Comparison of ENCODE assay signal across 38 cellular contexts in genomic region chr1:15129944-15130343, GRCh38. TPM values are rescaled to one million over a fixed set of nuclear protein-coding genes. Genes with fewer than 3 reads are reported as not detected.
"Had no signal": no experiment of that assay in that cellular context is flagged by ENCODE, and none has a peak within 500 bp of the region (broad histone marks: within the 10 kb centered on the region; RNA-seq: fewer than 3 reads in every experiment).

No MANE protein-coding gene starts in this region.

- H3K36me3 Mint-ChIP-seq: activated naive CD4-positive, alpha-beta T cell treated with anti-CD3 and anti-CD28 coated beads, Interleukin-2, amount 10 ng/mL, durations not matched to agents 7 days and 5 days; activated naive CD4-positive, alpha-beta T cell treated with anti-CD3 and anti-CD28 coated beads, Interleukin-2, amount 50 U/mL, for 24 hours; activated naive CD4-positive, alpha-beta T cell treated with anti-CD3 and anti-CD28 coated beads, Interleukin-2, amount 50 U/mL, for 72 hours; activated naive CD8-positive, alpha-beta T cell; activated naive CD8-positive, alpha-beta T cell treated with anti-CD3 and anti-CD28 coated beads for 36 hours; activated naive CD8-positive, alpha-beta T cell treated with anti-CD3 and anti-CD28 coated beads, Interleukin-2, amount 10 ng/mL, durations not matched to agents 7 days and 5 days had no signal

- H3K4me1 Mint-ChIP-seq: activated naive CD4-positive, alpha-beta T cell treated with anti-CD3 and anti-CD28 coated beads, Interleukin-2, amount 10 ng/mL, durations not matched to agents 7 days and 5 days; activated naive CD4-positive, alpha-beta T cell treated with anti-CD3 and anti-CD28 coated beads, Interleukin-2, amount 50 U/mL, for 24 hours; activated naive CD8-positive, alpha-beta T cell treated with anti-CD3 and anti-CD28 coated beads for 36 hours; activated naive CD8-positive, alpha-beta T cell treated with anti-CD3 and anti-CD28 coated beads, Interleukin-2, amount 10 ng/mL, durations not matched to agents 7 days and 5 days; activated naive CD8-positive, alpha-beta T cell treated with anti-CD3 and anti-CD28 coated beads, Interleukin-2, amount 50 U/mL, for 24 hours; activated T-helper 17 cell treated with anti-CD3 and anti-CD28 coated beads, Interleukin-2, amount 50 U/mL, for 72 hours; brain; central memory CD8-positive, alpha-beta T cell had no signal

- H3K4me3 ChIP-seq: adrenal gland, ascending aorta, body of pancreas, breast epithelium, cardiac muscle cell had no signal

- H3K9me3 Mint-ChIP-seq: activated naive CD4-positive, alpha-beta T cell treated with anti-CD3 and anti-CD28 coated beads, Interleukin-2, amount 10 ng/mL, durations not matched to agents 7 days and 5 days; activated naive CD4-positive, alpha-beta T cell treated with anti-CD3 and anti-CD28 coated beads, Interleukin-2, amount 50 U/mL, for 24 hours; activated naive CD4-positive, alpha-beta T cell treated with anti-CD3 and anti-CD28 coated beads, Interleukin-2, amount 50 U/mL, for 72 hours; activated naive CD8-positive, alpha-beta T cell treated with anti-CD3 and anti-CD28 coated beads, Interleukin-2, amount 10 ng/mL, durations not matched to agents 7 days and 5 days; activated naive CD8-positive, alpha-beta T cell treated with anti-CD3 and anti-CD28 coated beads, Interleukin-2, amount 50 U/mL, for 24 hours; activated T-cell treated with anti-CD3 and anti-CD28 coated beads, Interleukin-2, amount 50 U/mL, for 24 hours; activated T-cell treated with anti-CD3 and anti-CD28 coated beads, Interleukin-2, amount 50 U/mL, for 72 hours; activated T-helper 1 cell treated with anti-CD3 and anti-CD28 coated beads, Interleukin-12 subunit alpha, Interleukin-12 subunit beta, Interleukin-2, Interleukin-4 antibody, amounts not matched to agents 30 ng/mL and 10 ng/mL and 1 ng/mL, durations not matched to agents 14 hours and 24 hours and 36 hours; activated T-helper 17 cell treated with anti-CD3 and anti-CD28 coated beads, Interleukin-2, amount 50 U/mL, for 72 hours; activated T-helper 2 cell treated with anti-CD3 and anti-CD28 coated beads, Interferon-gamma antibody, Interleukin-2, Interleukin-4, amounts not matched to agents 10 μg/mL and 5 μg/mL and 100 μg/mL, durations not matched to agents 14 hours and 24 hours and 36 hours; central memory CD8-positive, alpha-beta T cell had no signal

- H3K27ac ChIP-seq: adrenal gland, ascending aorta, brain microvascular endothelial cell, breast epithelium, cardiac muscle cell had no signal

- DNase-seq: activated effector memory CD4-positive, alpha-beta T cell treated with anti-CD3 and anti-CD28 coated beads, Interleukin-2, amount 50 U/mL, for 16 hours; activated effector memory CD4-positive, alpha-beta T cell treated with Interleukin-2 at 50 U/mL for 16 hours; activated gamma-delta T cell; activated gamma-delta T cell treated with Interleukin-2 at 50 U/mL for 16 hours; activated naive CD4-positive, alpha-beta T cell; activated naive CD4-positive, alpha-beta T cell treated with anti-CD3 and anti-CD28 coated beads for 36 hours; activated naive CD4-positive, alpha-beta T cell treated with anti-CD3 and anti-CD28 coated beads, Interleukin-2, amount 10 ng/mL, durations not matched to agents 7 days and 5 days; activated naive CD4-positive, alpha-beta T cell treated with anti-CD3 and anti-CD28 coated beads, Interleukin-2, amount 50 U/mL, for 16 hours; activated naive CD4-positive, alpha-beta T cell treated with Interleukin-2 at 50 U/mL for 16 hours; activated naive CD8-positive, alpha-beta T cell treated with anti-CD3 and anti-CD28 coated beads for 36 hours; activated naive CD8-positive, alpha-beta T cell treated with anti-CD3 and anti-CD28 coated beads, Interleukin-2, amount 10 ng/mL, durations not matched to agents 7 days and 5 days; activated naive CD8-positive, alpha-beta T cell treated with anti-CD3 and anti-CD28 coated beads, Interleukin-2, amount 50 U/mL, for 24 hours; activated T-cell treated with anti-CD3 and anti-CD28 coated beads, Interleukin-2, amount 50 U/mL, for 1 hour; activated T-cell treated with anti-CD3 and anti-CD28 coated beads, Interleukin-2, amount 50 U/mL, for 24 hours; activated T-cell treated with anti-CD3 and anti-CD28 coated beads, Interleukin-2, amount 50 U/mL, for 4 hours; activated T-cell treated with anti-CD3 and anti-CD28 coated beads, Interleukin-2, amount 50 U/mL, for 48 hours; activated T-cell treated with anti-CD3 and anti-CD28 coated beads, Interleukin-2, amount 50 U/mL, for 72 hours; adrenal gland; amniotic stem cell; amygdala; anterior cingulate cortex; aorta; body of pancreas; brain microvascular endothelial cell; caudate nucleus; central memory CD4-positive, alpha-beta T cell; cerebellar nuclear complex had no signal

- ATAC-seq: activated naive CD4-positive, alpha-beta T cell treated with anti-CD3 and anti-CD28 coated beads, Interleukin-2, amount 50 U/mL, for 72 hours; activated naive CD8-positive, alpha-beta T cell treated with anti-CD3 and anti-CD28 coated beads, Interleukin-2, amount 50 U/mL, for 24 hours; activated T-cell treated with anti-CD3 and anti-CD28 coated beads, Interleukin-2, amount 50 U/mL, for 4 hours; activated T-cell treated with anti-CD3 and anti-CD28 coated beads, Interleukin-2, amount 50 U/mL, for 72 hours; activated T-helper 17 cell treated with anti-CD3 and anti-CD28 coated beads, Interleukin-2, amount 50 U/mL, for 72 hours; body of pancreas had no signal

- H3K27ac Mint-ChIP-seq: activated naive CD4-positive, alpha-beta T cell treated with anti-CD3 and anti-CD28 coated beads for 36 hours; activated naive CD4-positive, alpha-beta T cell treated with anti-CD3 and anti-CD28 coated beads, Interleukin-2, amount 10 ng/mL, durations not matched to agents 7 days and 5 days; activated naive CD4-positive, alpha-beta T cell treated with anti-CD3 and anti-CD28 coated beads, Interleukin-2, amount 50 U/mL, for 24 hours; activated naive CD8-positive, alpha-beta T cell; activated naive CD8-positive, alpha-beta T cell treated with anti-CD3 and anti-CD28 coated beads for 36 hours; activated naive CD8-positive, alpha-beta T cell treated with anti-CD3 and anti-CD28 coated beads, Interleukin-2, amount 10 ng/mL, durations not matched to agents 7 days and 5 days; activated naive CD8-positive, alpha-beta T cell treated with anti-CD3 and anti-CD28 coated beads, Interleukin-2, amount 50 U/mL, for 24 hours; activated T-cell treated with anti-CD3 and anti-CD28 coated beads, Interleukin-2, amount 50 U/mL, for 24 hours; activated T-cell treated with anti-CD3 and anti-CD28 coated beads, Interleukin-2, amount 50 U/mL, for 72 hours; activated T-helper 1 cell treated with anti-CD3 and anti-CD28 coated beads, Interleukin-12 subunit alpha, Interleukin-12 subunit beta, Interleukin-2, Interleukin-4 antibody, amounts not matched to agents 30 ng/mL and 10 ng/mL and 1 ng/mL, durations not matched to agents 14 hours and 24 hours and 36 hours; activated T-helper 17 cell treated with anti-CD3 and anti-CD28 coated beads, Interleukin-2, amount 50 U/mL, for 72 hours; activated T-helper 2 cell treated with anti-CD3 and anti-CD28 coated beads, Interferon-gamma antibody, Interleukin-2, Interleukin-4, amounts not matched to agents 10 μg/mL and 5 μg/mL and 100 μg/mL, durations not matched to agents 14 hours and 24 hours and 36 hours; brain had no signal

- H3K36me3 ChIP-seq: adrenal gland, ascending aorta, brain microvascular endothelial cell, breast epithelium, cardiac muscle cell had no signal

- H3K4me1 ChIP-seq: adrenal gland, ascending aorta, breast epithelium had no signal

- H3K9me3 ChIP-seq: adrenal gland, ascending aorta, body of pancreas had no signal

- H3K27me3 ChIP-seq: adrenal gland, ascending aorta, body of pancreas, brain microvascular endothelial cell, breast epithelium, cardiac muscle cell had no signal

- H3K4me3 Mint-ChIP-seq: activated naive CD4-positive, alpha-beta T cell treated with anti-CD3 and anti-CD28 coated beads for 36 hours; activated naive CD4-positive, alpha-beta T cell treated with anti-CD3 and anti-CD28 coated beads, Interleukin-2, amount 10 ng/mL, durations not matched to agents 7 days and 5 days; activated naive CD4-positive, alpha-beta T cell treated with anti-CD3 and anti-CD28 coated beads, Interleukin-2, amount 50 U/mL, for 24 hours; activated naive CD8-positive, alpha-beta T cell; activated naive CD8-positive, alpha-beta T cell treated with anti-CD3 and anti-CD28 coated beads for 36 hours; activated naive CD8-positive, alpha-beta T cell treated with anti-CD3 and anti-CD28 coated beads, Interleukin-2, amount 10 ng/mL, durations not matched to agents 7 days and 5 days; activated naive CD8-positive, alpha-beta T cell treated with anti-CD3 and anti-CD28 coated beads, Interleukin-2, amount 50 U/mL, for 24 hours; activated T-cell treated with anti-CD3 and anti-CD28 coated beads, Interleukin-2, amount 50 U/mL, for 24 hours; activated T-cell treated with anti-CD3 and anti-CD28 coated beads, Interleukin-2, amount 50 U/mL, for 4 hours; activated T-cell treated with anti-CD3 and anti-CD28 coated beads, Interleukin-2, amount 50 U/mL, for 72 hours; activated T-helper 1 cell treated with anti-CD3 and anti-CD28 coated beads, Interleukin-12 subunit alpha, Interleukin-12 subunit beta, Interleukin-2, Interleukin-4 antibody, amounts not matched to agents 30 ng/mL and 10 ng/mL and 1 ng/mL, durations not matched to agents 14 hours and 24 hours and 36 hours; activated T-helper 17 cell treated with anti-CD3 and anti-CD28 coated beads, Interleukin-2, amount 50 U/mL, for 72 hours; brain; central memory CD8-positive, alpha-beta T cell had no signal

RNA-seq across cellular contexts. Expression of gene TMEM51, which starts 23.6 kb away (rescaled TPM):
- total RNA-seq: activated naive CD8-positive, alpha-beta T cell treated with anti-CD3 and anti-CD28 coated beads for 36 hours; activated T-cell treated with anti-CD3 and anti-CD28 coated beads, Interleukin-2, amount 50 U/mL, for 72 hours; activated T-helper 17 cell treated with anti-CD3 and anti-CD28 coated beads, Interleukin-2, amount 50 U/mL, for 72 hours; ascending aorta had no signal
